9 cellular contexts compared by ENCODE assay signal in the genomic region with DNA sequence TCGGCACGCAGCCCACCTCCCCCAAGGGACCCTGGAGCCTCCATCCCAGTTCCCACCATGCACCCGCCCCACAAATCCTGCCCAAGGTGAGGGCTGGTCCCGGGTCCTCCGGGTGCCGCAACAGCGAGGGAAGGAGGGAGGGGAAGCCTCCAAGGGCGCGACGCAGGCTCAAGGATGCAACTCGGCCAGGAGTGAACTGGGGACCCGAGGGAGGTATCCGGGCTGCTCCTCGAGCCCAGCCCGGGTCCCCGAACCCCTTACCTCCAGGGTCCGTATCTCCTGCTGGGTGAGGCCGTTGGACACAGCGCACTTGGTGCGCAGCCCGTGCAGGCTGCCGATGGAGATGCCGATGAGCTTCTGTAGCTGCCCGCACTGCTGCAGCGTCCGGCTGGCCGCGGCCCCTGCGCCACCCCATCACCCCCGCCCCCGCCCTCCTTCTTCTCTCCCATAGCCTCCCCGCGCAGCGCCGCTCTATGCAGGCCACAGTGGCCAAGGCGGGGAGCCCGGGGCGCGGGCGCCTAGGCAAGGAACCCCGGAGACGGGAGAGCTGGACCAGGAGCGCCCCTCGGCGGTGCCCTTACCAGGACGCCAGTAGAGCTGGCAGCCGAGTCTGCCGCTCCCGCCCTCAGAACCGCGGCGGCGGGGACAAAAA.
A peak's percentile ranks its signal among the peaks of the same experiment; 100 is the strongest.
DNase-seq lines count a peak whose midpoint lies in the region; ATAC-seq and TF ChIP-seq lines count a peak whose summit lies in the region.
"Had no signal": no experiment of that assay in that cellular context is flagged by ENCODE, and none has a peak within 500 bp of the region (broad histone marks: within the 10 kb centered on the region; RNA-seq: fewer than 3 reads in every experiment).

No MANE protein-coding gene starts in this region.

- no peaks in the 10 kb centered on the region for H3K36me3 Mint-ChIP-seq in endodermal cell (ENCODE audit: low read depth)
- no peaks in the 10 kb centered on the region for H3K36me3 Mint-ChIP-seq in naive thymus-derived CD8-positive, alpha-beta T cell
- H3K36me3 Mint-ChIP-seq: IgD-negative memory B cell had no signal

- POLR2A ChIA-PET in naive thymus-derived CD8-positive, alpha-beta T cell (lab: Charles Lee): no interaction called here

- no peak for ATAC-seq in naive thymus-derived CD8-positive, alpha-beta T cell
- no peak for ATAC-seq in HG03521 (IDR thresholded peaks at IDR 0.05; ENCODE audit: unreplicated experiment)

- DNase-seq in COLO668 (lab: John Stamatoyannopoulos, UW; ENCODE audit: unreplicated experiment) (peak; percentile 41), MG63 (peak; percentile 3), endodermal cell (peak; percentile 89), NCI-H1048 (lab: John Stamatoyannopoulos, UW) (no peak), erythroblast (lab: John Stamatoyannopoulos, UW) (no peak)
- DNase-seq in naive thymus-derived CD8-positive, alpha-beta T cell: no peak
- DNase-seq in activated CD4-positive, alpha-beta T cell treated with anti-CD3 and anti-CD28 coated beads, Interleukin-2, amount 50 U/mL, for 1 hour: no peak

- H3K27ac ChIP-seq in endodermal cell (ENCODE audit: low read depth, low read length): no peak overlapping the region

- H3K4me3 ChIP-seq in MG63: peak overlapping the region; percentile 43
- H3K4me3 ChIP-seq in endodermal cell (ENCODE audit: low read length): peak overlapping the region; percentile 74

- peaks cover 5% of the 10 kb centered on the region for H3K4me1 Mint-ChIP-seq in endodermal cell
- peaks cover 0 to 11% (median 5%) of the 10 kb centered on the region in 4 donors for H3K4me1 Mint-ChIP-seq in naive thymus-derived CD8-positive, alpha-beta T cell

- H3K27me3 Mint-ChIP-seq in endodermal cell (ENCODE audit: insufficient read depth): peaks cover 51% of the 10 kb centered on the region
- peaks cover 4 to 40% (median 33%) of the 10 kb centered on the region in 5 donors for H3K27me3 Mint-ChIP-seq in naive thymus-derived CD8-positive, alpha-beta T cell

- TF ChIP-seq POLR2A in erythroblast (IDR thresholded peaks at IDR 0.05; ENCODE audit: low read length): no peak

- H3K9me3 Mint-ChIP-seq in endodermal cell: peaks cover 2% of the 10 kb centered on the region
- peaks cover 0 to 9% (median 4%) of the 10 kb centered on the region in 9 donors for H3K9me3 Mint-ChIP-seq in naive thymus-derived CD8-positive, alpha-beta T cell
- H3K9me3 Mint-ChIP-seq: IgD-negative memory B cell had no signal

- H3K4me3 Mint-ChIP-seq in endodermal cell: peak overlapping the region; percentile 71
- H3K4me3 Mint-ChIP-seq in naive thymus-derived CD8-positive, alpha-beta T cell: peak overlapping the region in 6 of 10 donors; percentile 36 to 70 (median 60)

- no peaks in the 10 kb centered on the region; the same call in 1 of the 2 replicates for H3K9me3 ChIP-seq in MG63
- no peaks in the 10 kb centered on the region for H3K9me3 ChIP-seq in endodermal cell (ENCODE audit: control insufficient read depth, low read length)

- H3K4me1 ChIP-seq in endodermal cell (ENCODE audit: control insufficient read depth, insufficient read depth, low read length): no peaks in the 10 kb centered on the region

- WGBS in endodermal cell (ENCODE audit: insufficient coverage in 1 of 2, insufficient read length in 1 of 2), 2 experiments: 9% methylated on average over 46 of the region's 53 CpGs; no CpG with 5 or more reads in 1 of the 2 experiments

- TF ChIP-seq CTCF in endodermal cell (conservative IDR thresholded peaks at IDR 0.05): peak; percentile 32

- H3K36me3 ChIP-seq in MG63 (no peaks in the 10 kb centered on the region), endodermal cell (ENCODE audit: control insufficient read depth, insufficient read depth, low read length) (no peaks in the 10 kb centered on the region)

- H3K27me3 ChIP-seq in MG63 (peaks cover 28% of the 10 kb centered on the region), endodermal cell (ENCODE audit: control insufficient read depth, insufficient read depth, low read length, poor library complexity, severe bottlenecking) (peaks cover 47% of the 10 kb centered on the region)

- H3K27ac Mint-ChIP-seq in endodermal cell: no peak overlapping the region
- no peak overlapping the region for H3K27ac Mint-ChIP-seq in naive thymus-derived CD8-positive, alpha-beta T cell
- H3K27ac Mint-ChIP-seq: IgD-negative memory B cell had no signal

- H3K9ac ChIP-seq in endodermal cell (ENCODE audit: extremely low read depth, low read length, poor library complexity, severe bottlenecking): peak overlapping the region; percentile 34

Comparison
In these comparisons a context has a peak if more than half of its experiments do, and no peak if none do; other contexts are left out.
1. DNase-seq: peak in COLO668 (single experiment), MG63 (single experiment) and endodermal cell (single experiment); none in naive thymus-derived CD8-positive, alpha-beta T cell (0 of 10), activated CD4-positive, alpha-beta T cell treated with anti-CD3 and anti-CD28 coated beads, Interleukin-2, amount 50 U/mL, for 1 hour (single experiment), NCI-H1048 (single experiment) and erythroblast (0 of 2).